ENCODE assay signal across 26 cellular contexts in genomic region chr9:127351182-127352166, GRCh38. TPM values are rescaled to one million over a fixed set of nuclear protein-coding genes. Genes with fewer than 3 reads are reported as not detected.
A peak's percentile ranks its signal among the peaks of the same experiment; 100 is the strongest.
DNase-seq lines count a peak whose midpoint lies in the region; ATAC-seq and TF ChIP-seq lines count a peak whose summit lies in the region.
"Had no signal": no experiment of that assay in that cellular context is flagged by ENCODE, and none has a peak within 500 bp of the region (broad histone marks: within the 10 kb centered on the region; RNA-seq: fewer than 3 reads in every experiment).

No MANE protein-coding gene starts in this region.

- no peak overlapping the region for H3K4me3 Mint-ChIP-seq in activated naive CD4-positive, alpha-beta T cell treated with anti-CD3 and anti-CD28 coated beads, Interleukin-2, amount 10 ng/mL, durations not matched to agents 7 days and 5 days
- H3K4me3 Mint-ChIP-seq: GM23338; T-helper 2 cell treated with Interferon-gamma antibody and Interleukin-4, amounts not matched to agents 5 μg/mL and 100 μg/mL, for 36 hours had no signal

- no peak overlapping the region for H3K9ac ChIP-seq in neural cell (ENCODE audit: low read length)

- no peaks in the 10 kb centered on the region for H3K27me3 ChIP-seq in neural cell (ENCODE audit: insufficient read depth, low read depth, low read length)
- H3K27me3 ChIP-seq: cardiac muscle cell, foreskin keratinocyte, MG63, right lobe of liver, testis had no signal

- H3K4me1 Mint-ChIP-seq in activated naive CD4-positive, alpha-beta T cell treated with anti-CD3 and anti-CD28 coated beads, Interleukin-2, amount 10 ng/mL, durations not matched to agents 7 days and 5 days, result no peaks in the 10 kb centered on the region
- H3K4me1 Mint-ChIP-seq: IgD-negative memory B cell had no signal

- H3K4me3 ChIP-seq in neural cell (ENCODE audit: low read length), result no peak overlapping the region
- H3K4me3 ChIP-seq: cardiac muscle cell, GM23338, MG63, right lobe of liver, SK-N-MC, testis had no signal

- no peaks in the 10 kb centered on the region for H3K9me3 ChIP-seq in neural cell (ENCODE audit: low read length)
- H3K9me3 ChIP-seq: MG63, right lobe of liver, testis had no signal

- no peaks in the 10 kb centered on the region for H3K9me3 Mint-ChIP-seq in activated naive CD4-positive, alpha-beta T cell treated with anti-CD3 and anti-CD28 coated beads, Interleukin-2, amount 10 ng/mL, durations not matched to agents 7 days and 5 days
- H3K9me3 Mint-ChIP-seq: GM23338; IgD-negative memory B cell; T-helper 2 cell treated with Interferon-gamma antibody and Interleukin-4, amounts not matched to agents 5 μg/mL and 100 μg/mL, for 36 hours had no signal

- H3K36me3 ChIP-seq in neural cell (ENCODE audit: insufficient read depth, low read length), result no peaks in the 10 kb centered on the region
- H3K36me3 ChIP-seq: cardiac muscle cell, MG63, right lobe of liver had no signal

- no peak for TF ChIP-seq RAD21 in neural cell (conservative IDR thresholded peaks at IDR 0.05)

- no peaks in the 10 kb centered on the region for H3K9me2 ChIP-seq in neural cell (ENCODE audit: insufficient read depth, low read length)

- H3K36me3 Mint-ChIP-seq in activated naive CD4-positive, alpha-beta T cell treated with anti-CD3 and anti-CD28 coated beads, Interleukin-2, amount 10 ng/mL, durations not matched to agents 7 days and 5 days, result no peaks in the 10 kb centered on the region
- H3K36me3 Mint-ChIP-seq: IgD-negative memory B cell had no signal

- peak; percentile 11 for DNase-seq in SHP77 treated with DMSO at 0.1 percent for 48 hours (lab: John Stamatoyannopoulos, UW)
- no peak for DNase-seq in SHP77 (lab: John Stamatoyannopoulos, UW)
- DNase-seq in NCI-H146 treated with DMSO at 0.1 percent for 48 hours (lab: John Stamatoyannopoulos, UW; ENCODE audit: unreplicated experiment), result peak; percentile 52
- peak; percentile 40 for DNase-seq in NCI-H748 treated with DMSO at 0.1 percent for 48 hours (lab: John Stamatoyannopoulos, UW)
- no peak for DNase-seq in amygdala (lab: John Stamatoyannopoulos, UW)
- no peak for DNase-seq in activated naive CD4-positive, alpha-beta T cell treated with anti-CD3 and anti-CD28 coated beads, Interleukin-2, amount 10 ng/mL, durations not matched to agents 7 days and 5 days
- DNase-seq: C1 segment of cervical spinal cord; dermis blood vessel endothelial cell; foreskin keratinocyte; GDM1; kidney; mammary epithelial cell; MG63; NCI-H2029; NK-92 treated with Interleukin-12 subunit alpha and Interleukin-12 subunit beta, amount 100 ng/mL, for 24 hours; right lobe of liver; testis had no signal

- no peak for TF ChIP-seq CTCF in neural cell (IDR thresholded peaks at IDR 0.05; ENCODE audit: poor library complexity, severe bottlenecking)

- H4K20me1 ChIP-seq in neural cell (ENCODE audit: insufficient read depth), result no peaks in the 10 kb centered on the region

- H3K79me2 ChIP-seq in neural cell (replicated peaks; ENCODE audit: insufficient read depth, low read length), result no peaks in the 10 kb centered on the region

- ATAC-seq in GM18517 (IDR thresholded peaks at IDR 0.05; ENCODE audit: unreplicated experiment), result no peak
- ATAC-seq: foreskin keratinocyte, GM23338, Panc1, right lobe of liver had no signal

- H3K27ac Mint-ChIP-seq in activated naive CD4-positive, alpha-beta T cell treated with anti-CD3 and anti-CD28 coated beads, Interleukin-2, amount 10 ng/mL, durations not matched to agents 7 days and 5 days, result no peak overlapping the region
- H3K27ac Mint-ChIP-seq: GM23338; IgD-negative memory B cell; T-helper 2 cell treated with Interferon-gamma antibody and Interleukin-4, amounts not matched to agents 5 μg/mL and 100 μg/mL, for 36 hours had no signal

- no peak overlapping the region for H3K27ac ChIP-seq in neural cell (ENCODE audit: low read length)
- H3K27ac ChIP-seq: cardiac muscle cell, epithelial cell of prostate, foreskin keratinocyte, right lobe of liver, SK-N-MC had no signal

- no peaks in the 10 kb centered on the region for H3F3A ChIP-seq in neural cell (ENCODE audit: insufficient read depth, low read length, poor library complexity, severe bottlenecking)

- H3K4me2 ChIP-seq in neural cell (ENCODE audit: low read length), result peak overlapping the region; percentile 3
- H3K4me2 ChIP-seq: GM23338 had no signal

- TF ChIP-seq EP300 in neural cell (conservative IDR thresholded peaks at IDR 0.05; ENCODE audit: poor library complexity, severe bottlenecking), result peak; percentile 16

- H3K27me3 Mint-ChIP-seq in activated naive CD4-positive, alpha-beta T cell treated with anti-CD3 and anti-CD28 coated beads, Interleukin-2, amount 10 ng/mL, durations not matched to agents 7 days and 5 days, result peaks cover 49% of the 10 kb centered on the region
- H3K27me3 Mint-ChIP-seq: IgD-negative memory B cell had no signal

- H2AFZ ChIP-seq in neural cell (ENCODE audit: low read depth, low read length), result peak overlapping the region; percentile 8
- H2AFZ ChIP-seq: GM23338 had no signal

- CTCF ChIA-PET in activated naive CD4-positive, alpha-beta T cell treated with anti-CD3 and anti-CD28 coated beads, Interleukin-2, amount 10 ng/mL, durations not matched to agents 7 days and 5 days (lab: Charles Lee), result no interaction called here

TF ChIP-seq in neural cell, 6 proteins besides CTCF, POLR2A, EP300 and RAD21:
- TF ChIP-seq TAF1 (IDR thresholded peaks at IDR 0.05; ENCODE audit: low read depth) (no peak), REST (IDR thresholded peaks at IDR 0.05; ENCODE audit: borderline replicate concordance) (no peak), POLR2AphosphoS5 (IDR thresholded peaks at IDR 0.05) (no peak), MXI1 (conservative IDR thresholded peaks at IDR 0.05; ENCODE audit: poor library complexity, severe bottlenecking) (no peak), EZH2 (IDR thresholded peaks at IDR 0.05; ENCODE audit: borderline replicate concordance, insufficient read depth, low read length, poor library complexity, severe bottlenecking) (no peak), SMC3 (conservative IDR thresholded peaks at IDR 0.05; ENCODE audit: poor library complexity) (no peak)

RNA-seq across cellular contexts. Expression of gene SLC2A8, which starts 45.5 kb away (rescaled TPM):
- 10.2 and 24.0 TPM in 2 replicates for polyA plus RNA-seq in neural cell
- 10.5 and 11.7 TPM in 2 replicates for polyA minus RNA-seq in neural cell

Comparison
In these comparisons a context has a peak if more than half of its experiments do, and no peak if none do; other contexts are left out.
1. DNase-seq: peak in SHP77 treated with DMSO at 0.1 percent for 48 hours (single experiment), NCI-H146 treated with DMSO at 0.1 percent for 48 hours (single experiment) and NCI-H748 treated with DMSO at 0.1 percent for 48 hours (single experiment); none in SHP77 (0 of 2), amygdala (0 of 56) and activated naive CD4-positive, alpha-beta T cell treated with anti-CD3 and anti-CD28 coated beads, Interleukin-2, amount 10 ng/mL, durations not matched to agents 7 days and 5 days (single experiment).